In genomic region chr2:172864182-172864581, GRCh38 we compare ENCODE assay signal across 8 cellular contexts.
DNase-seq lines count a peak whose midpoint lies in the region; ATAC-seq and TF ChIP-seq lines count a peak whose summit lies in the region.

No MANE protein-coding gene starts in this region.

- no peak overlapping the region for H3K4me3 ChIP-seq in DOHH2 (ENCODE audit: low read length)
- no peak overlapping the region for H3K4me3 ChIP-seq in dorsolateral prefrontal cortex
- no peak overlapping the region for H3K4me3 ChIP-seq in transverse colon

- H3K36me3 Mint-ChIP-seq in T-helper 17 cell (ENCODE audit: low read depth) = peaks cover 3% of the 10 kb centered on the region

- no peaks in the 10 kb centered on the region for H3F3A ChIP-seq in DOHH2 (ENCODE audit: control insufficient read depth, insufficient read depth)

- H3K4me2 ChIP-seq in DOHH2 (ENCODE audit: low read length) = no peak overlapping the region

- H4K20me1 ChIP-seq in DOHH2 (ENCODE audit: control insufficient read depth, insufficient read depth, low read depth, low read length) = no peaks in the 10 kb centered on the region

- in situ Hi-C loops in transverse colon (cut with MboI; ENCODE audit: low pct_ligation_motif_present in 1 of 4, low pct_unique_long_range_greater_than_20kb in 1 of 4, low sequenced_read_pairs in 3 of 4) = loop anchor here in 2 of 4 donors (10.0 kb wide), 1 partner anchor 71 kb away; no protein-coding TSS in a partner anchor

- H3K27me3 ChIP-seq in DOHH2 (ENCODE audit: control insufficient read depth, low read length) (peaks cover 20% of the 10 kb centered on the region; the same call in 1 of the 2 replicates), dorsolateral prefrontal cortex (peaks cover 0 to 3% (median 0%) of the 10 kb centered on the region in 45 donors), transverse colon (peaks cover 43% of the 10 kb centered on the region)

- POLR2A ChIA-PET in RWPE1 (lab: Yijun Ruan, JAX; ENCODE audit: low non-redundant PET) = no interaction called here

- intact Hi-C loops in dorsolateral prefrontal cortex (cut with DNase I) (loop anchor here in 1 of 2 donors (2.0 to 5.0 kb wide), 2 partner anchors 57 to 67 kb away; no protein-coding TSS in a partner anchor), transverse colon (cut with DNase I; ENCODE audit: low total_unique reads) (loop anchor here (5.0 to 10.0 kb wide), 2 partner anchors 59 to 68 kb away; no protein-coding TSS in a partner anchor)

- H3K9me3 ChIP-seq in DOHH2 (ENCODE audit: control insufficient read depth, insufficient read depth, low read length) (no peaks in the 10 kb centered on the region), T-helper 17 cell (ENCODE audit: control insufficient read depth, low read length, poor library complexity, severe bottlenecking) (no peaks in the 10 kb centered on the region), transverse colon (no peaks in the 10 kb centered on the region)

- TF ChIP-seq CTCF in DOHH2 (IDR thresholded peaks at IDR 0.05; ENCODE audit: low read depth, low read length, poor library complexity, severe bottlenecking) = peak; percentile 67
- peak; percentile 42 to 79 (median 68) for TF ChIP-seq CTCF in dorsolateral prefrontal cortex (IDR thresholded peaks at IDR 0.05 in 54 of 56, conservative IDR thresholded peaks at IDR 0.05 in 2 of 56; ENCODE audit: low read depth in 1 of 56, partially characterized antibody in 56 of 56)
- TF ChIP-seq CTCF in transverse colon (IDR thresholded peaks at IDR 0.05) = peak; percentile 62 to 72 (median 63)
- TF ChIP-seq CTCF in RWPE1 (conservative IDR thresholded peaks at IDR 0.05; ENCODE audit: low read depth) = no peak

- DNase-seq in HuH-7 (ENCODE audit: low spot score) = peak; percentile 22
- peak in 1 of 3 donors; percentile 27 for DNase-seq in T-helper 17 cell
- peak in 6 of 10 donors; percentile 39 to 66 (median 53) for DNase-seq in dorsolateral prefrontal cortex
- peak; percentile 76 for DNase-seq in medulla oblongata (ENCODE audit: extremely low spot score)
- DNase-seq in transverse colon = peak; percentile 54
- DNase-seq in NK-92 (lab: John Stamatoyannopoulos, UW; ENCODE audit: unreplicated experiment) = no peak
- DNase-seq in RWPE1 (ENCODE audit: low spot score) = no peak

- no peak for ATAC-seq in T-helper 17 cell

- H3K27me3 Mint-ChIP-seq in T-helper 17 cell = peaks cover 48% of the 10 kb centered on the region

- 25 to 40% methylated on average over 5 of the region's 5 CpGs for WGBS in transverse colon (ENCODE audit: low coverage in 1 of 2), 2 donors

- no peak overlapping the region for H3K27ac ChIP-seq in DOHH2 (ENCODE audit: low read depth, low read length)
- no peak overlapping the region for H3K27ac ChIP-seq in dorsolateral prefrontal cortex
- H3K27ac ChIP-seq in transverse colon = no peak overlapping the region
- no peak overlapping the region for H3K27ac ChIP-seq in RWPE1

- CTCF ChIA-PET in RWPE1 (lab: Yijun Ruan, JAX) = no interaction called here

- no peak for TF ChIP-seq POLR2A in transverse colon (IDR thresholded peaks at IDR 0.05)

- H3K9me2 ChIP-seq in DOHH2 (replicated peaks; ENCODE audit: control insufficient read depth, low read length) = no peaks in the 10 kb centered on the region

- H3K27ac Mint-ChIP-seq in T-helper 17 cell = no peak overlapping the region

- no peaks in the 10 kb centered on the region for H3K4me1 ChIP-seq in DOHH2 (ENCODE audit: control insufficient read depth, low read length)
- peaks cover 0 to 5% (median 0%) of the 10 kb centered on the region in 4 donors for H3K4me1 ChIP-seq in transverse colon

- H3K79me2 ChIP-seq in DOHH2 (ENCODE audit: control insufficient read depth, low read length) = no peaks in the 10 kb centered on the region

- peak overlapping the region; percentile 1 for H3K4me3 Mint-ChIP-seq in T-helper 17 cell

- H3K36me3 ChIP-seq in DOHH2 (ENCODE audit: control insufficient read depth, low read length) (no peaks in the 10 kb centered on the region), transverse colon (no peaks in the 10 kb centered on the region)

- TF ChIP-seq EP300 in transverse colon (IDR thresholded peaks at IDR 0.05; ENCODE audit: low read depth) = no peak

- peaks cover 3% of the 10 kb centered on the region for H3K4me1 Mint-ChIP-seq in T-helper 17 cell

Comparison
In these comparisons a context has a peak if more than half of its experiments do, and no peak if none do; other contexts are left out.
1. DNase-seq: peak in HuH-7 (single experiment), dorsolateral prefrontal cortex (6 of 10), medulla oblongata (single experiment) and transverse colon (single experiment); none in NK-92 (single experiment) and RWPE1 (single experiment).